In the genomic region with DNA sequence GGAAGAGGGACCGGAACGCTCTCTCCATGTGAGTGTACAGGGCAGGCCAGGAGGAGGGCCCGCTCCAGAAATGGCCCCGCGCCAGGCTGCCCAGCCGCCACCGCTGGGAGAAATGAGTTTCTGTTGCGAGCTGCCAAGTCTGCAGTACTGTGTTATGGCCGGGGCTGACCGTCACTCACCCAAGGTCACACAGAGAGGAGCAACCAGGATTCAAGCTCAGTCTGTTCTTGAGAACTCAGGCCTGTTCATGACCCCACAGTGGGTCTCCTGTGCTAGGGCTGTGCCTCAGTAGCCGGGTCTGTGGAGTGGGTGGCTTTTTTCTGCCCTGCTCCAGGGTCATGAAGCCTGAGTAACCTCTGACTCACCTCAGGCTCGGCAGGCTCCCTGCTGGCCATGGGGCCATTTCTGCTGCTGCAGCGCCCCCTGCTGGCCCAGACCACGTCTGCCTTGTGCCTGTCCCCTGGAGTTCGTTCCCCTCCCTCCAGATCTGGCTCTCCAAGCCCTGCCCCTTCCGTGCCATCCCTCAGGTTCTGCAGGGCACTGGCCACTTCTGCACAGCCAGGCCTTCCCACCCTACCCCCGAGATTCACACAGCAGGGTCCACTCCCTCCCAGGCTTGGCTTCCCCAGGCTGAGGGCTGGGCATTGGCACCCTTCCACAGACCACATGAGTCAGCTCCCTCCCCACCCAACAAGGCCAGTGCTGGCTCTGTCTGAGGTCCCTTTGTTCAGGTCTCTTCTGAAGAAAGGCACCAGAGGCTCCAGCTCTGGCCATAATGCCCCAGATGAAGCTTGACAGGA, we compare ENCODE assay signal across 8 cellular contexts. TPM values are rescaled to one million over a fixed set of nuclear protein-coding genes. Genes with fewer than 3 reads are reported as not detected.
DNase-seq lines count a peak whose midpoint lies in the region; ATAC-seq and TF ChIP-seq lines count a peak whose summit lies in the region.

No MANE protein-coding gene starts in this region.

- no peak overlapping the region for H2AFZ ChIP-seq in SU-DHL-6 (ENCODE audit: low read depth, low read length, severe bottlenecking)

- TF ChIP-seq POLR2A in upper lobe of left lung (IDR thresholded peaks at IDR 0.05): no peak

- H3K27me3 ChIP-seq in SU-DHL-6 (ENCODE audit: low read length) (no peaks in the 10 kb centered on the region), upper lobe of left lung (no peaks in the 10 kb centered on the region)

- intact Hi-C loops in cardiac septum (cut with DNase I): loop anchor here (2.0 to 5.0 kb wide), 3 partner anchors 64 to 165 kb away; no protein-coding TSS in a partner anchor
- intact Hi-C loops in posterior vena cava (cut with DNase I): loop anchor here in 1 of 2 donors (5.0 kb wide), 1 partner anchor 165 kb away; no protein-coding TSS in a partner anchor

- H3K9ac ChIP-seq in SU-DHL-6 (ENCODE audit: low read length): no peak overlapping the region

- peak; percentile 16 for DNase-seq in GM12864 (ENCODE audit: low read depth)
- peak; percentile 92 for DNase-seq in LoVo (ENCODE audit: low spot score)
- DNase-seq in activated naive CD8-positive, alpha-beta T cell treated with anti-CD3 and anti-CD28 coated beads for 36 hours: peak; percentile 75
- DNase-seq in cardiac septum (ENCODE audit: low spot score): peak; percentile 95
- peak; percentile 97 for DNase-seq in posterior vena cava (ENCODE audit: low spot score)
- DNase-seq in upper lobe of left lung: peak; percentile 92 to 97

- TF ChIP-seq EP300 in upper lobe of left lung (IDR thresholded peaks at IDR 0.05): no peak

- no peak overlapping the region for H3K27ac ChIP-seq in SU-DHL-6 (ENCODE audit: low read depth, low read length)
- H3K27ac ChIP-seq in upper lobe of left lung: peak overlapping the region in 3 of 4 donors; percentile 17 to 58 (median 26)

- no peaks in the 10 kb centered on the region for H3K9me3 Mint-ChIP-seq in activated naive CD8-positive, alpha-beta T cell treated with anti-CD3 and anti-CD28 coated beads for 36 hours

- H3K36me3 ChIP-seq in SU-DHL-6 (ENCODE audit: low read length): no peaks in the 10 kb centered on the region
- H3K36me3 ChIP-seq in upper lobe of left lung: no peaks in the 10 kb centered on the region

- TF ChIP-seq CTCF in GM12864 (IDR thresholded peaks at IDR 0.05; ENCODE audit: low read depth, low read length, missing control alignments) (peak; percentile 94), SU-DHL-6 (IDR thresholded peaks at IDR 0.05; ENCODE audit: insufficient read depth, low read length, poor library complexity, severe bottlenecking) (peak; percentile 55), upper lobe of left lung (IDR thresholded peaks at IDR 0.05) (peak; percentile 87 to 99 (median 96))

- WGBS in upper lobe of left lung, 2 donors: 23 to 65% methylated on average over 7 to 17 of the region's 17 CpGs

- H3K9me3 ChIP-seq in SU-DHL-6 (ENCODE audit: insufficient read depth, low read length) (no peaks in the 10 kb centered on the region), upper lobe of left lung (no peaks in the 10 kb centered on the region)

- no peaks in the 10 kb centered on the region for H3K9me2 ChIP-seq in SU-DHL-6 (replicated peaks; ENCODE audit: insufficient read depth, low read length)

- no peaks in the 10 kb centered on the region for H3F3A ChIP-seq in SU-DHL-6 (ENCODE audit: insufficient read depth)

- no peak overlapping the region for H3K4me3 Mint-ChIP-seq in activated naive CD8-positive, alpha-beta T cell treated with anti-CD3 and anti-CD28 coated beads for 36 hours

- ATAC-seq in upper lobe of left lung (ENCODE audit: low FRiP score in 2 of 2): peak; percentile 92 to 95
- no peak for ATAC-seq in HG02852 (IDR thresholded peaks at IDR 0.05; ENCODE audit: unreplicated experiment)

- H3K79me2 ChIP-seq in SU-DHL-6 (ENCODE audit: insufficient read depth, low read length): no peaks in the 10 kb centered on the region

- H4K20me1 ChIP-seq in SU-DHL-6 (ENCODE audit: low read depth, low read length): no peaks in the 10 kb centered on the region

- H3K4me2 ChIP-seq in SU-DHL-6 (ENCODE audit: low read depth, low read length, poor library complexity, severe bottlenecking): no peak overlapping the region

- H3K27me3 Mint-ChIP-seq in activated naive CD8-positive, alpha-beta T cell treated with anti-CD3 and anti-CD28 coated beads for 36 hours: peaks cover 30% of the 10 kb centered on the region

- no peaks in the 10 kb centered on the region for H3K36me3 Mint-ChIP-seq in activated naive CD8-positive, alpha-beta T cell treated with anti-CD3 and anti-CD28 coated beads for 36 hours

- no peak overlapping the region for H3K27ac Mint-ChIP-seq in activated naive CD8-positive, alpha-beta T cell treated with anti-CD3 and anti-CD28 coated beads for 36 hours

- no peaks in the 10 kb centered on the region for H3K4me1 Mint-ChIP-seq in activated naive CD8-positive, alpha-beta T cell treated with anti-CD3 and anti-CD28 coated beads for 36 hours

- H3K4me3 ChIP-seq in GM12864 (ENCODE audit: low read depth, low read length) (no peak overlapping the region), SU-DHL-6 (ENCODE audit: insufficient read depth, low read length, poor library complexity, severe bottlenecking) (no peak overlapping the region), upper lobe of left lung (peak overlapping the region in 1 of 4 donors; percentile 4)

- peaks cover 17 to 27% (median 20%) of the 10 kb centered on the region in 4 donors for H3K4me1 ChIP-seq in upper lobe of left lung

RNA-seq across cellular contexts. Expression of a gene that starts 51.8 kb away (rescaled TPM):
- not detected for total RNA-seq in activated naive CD8-positive, alpha-beta T cell treated with anti-CD3 and anti-CD28 coated beads for 36 hours
- total RNA-seq in cardiac septum (1.1 TPM), posterior vena cava (not detected), upper lobe of left lung (1 to 10 TPM in 1 of 6 donors, under 1 TPM in 2, not detected in 3; 0.49 to 4.0 (median 0.77) TPM)

Comparison
In these comparisons a context has a peak if more than half of its experiments do, and no peak if none do; other contexts are left out.
1. DNase-seq: peak in every context shown above with its lines; median percentile 97 in posterior vena cava; 95 in cardiac septum; 94 in upper lobe of left lung; 92 in LoVo; 75 in activated naive CD8-positive, alpha-beta T cell treated with anti-CD3 and anti-CD28 coated beads for 36 hours; 16 in GM12864.